In genomic region chr20:47453167-47453782, GRCh38 we compare ENCODE assay signal across 9 cellular contexts. TPM values are rescaled to one million over a fixed set of nuclear protein-coding genes. Genes with fewer than 3 reads are reported as not detected.
A peak's percentile ranks its signal among the peaks of the same experiment; 100 is the strongest.
DNase-seq lines count a peak whose midpoint lies in the region; ATAC-seq and FAIRE-seq lines count a peak whose summit lies in the region.
"Had no signal": no experiment of that assay in that cellular context is flagged by ENCODE, and none has a peak within 500 bp of the region (broad histone marks: within the 10 kb centered on the region; RNA-seq: fewer than 3 reads in every experiment).

No MANE protein-coding gene starts in this region.

- peak; percentile 97 for FAIRE-seq in GM19239 (lab: Jason Lieb, UNC)

- H3K27me3 Mint-ChIP-seq in immature natural killer cell (ENCODE audit: low read depth in 3 of 3) = peaks cover 0 to 4% (median 3%) of the 10 kb centered on the region in 3 donors
- no peaks in the 10 kb centered on the region for H3K27me3 Mint-ChIP-seq in T-helper 17 cell

- H3K36me3 Mint-ChIP-seq in immature natural killer cell (no peaks in the 10 kb centered on the region), T-helper 17 cell (ENCODE audit: low read depth) (no peaks in the 10 kb centered on the region)

- H3K9me3 Mint-ChIP-seq in immature natural killer cell = no peaks in the 10 kb centered on the region

- H3K4me3 Mint-ChIP-seq in immature natural killer cell (peak overlapping the region in 1 of 5 donors; percentile 22), T-helper 17 cell (no peak overlapping the region)

- ATAC-seq in HG03378 (IDR thresholded peaks at IDR 0.05; ENCODE audit: unreplicated experiment) = peak; percentile 89
- ATAC-seq in T-helper 17 cell = no peak

- DNase-seq in AG08396 (ENCODE audit: low spot score) (peak; percentile 56), GM19239 (ENCODE audit: insufficient read length, low spot score) (peak; percentile 65), immature natural killer cell (no peak), T-helper 17 cell (no peak), NCI-H69 (lab: John Stamatoyannopoulos, UW) (no peak), NCI-H1694 (lab: John Stamatoyannopoulos, UW) (no peak)
- peak; percentile 41 for DNase-seq in activated CD4-positive, CD25-positive, alpha-beta regulatory T cell treated with anti-CD3 and anti-CD28 coated beads, Interleukin-2, amount 50 U/mL, for 72 hours
- DNase-seq: lower lobe of right lung had no signal

- H3K9me3 ChIP-seq in T-helper 17 cell (ENCODE audit: control insufficient read depth, low read length, poor library complexity, severe bottlenecking) = no peaks in the 10 kb centered on the region
- H3K9me3 ChIP-seq: lower lobe of right lung had no signal

- H3K4me1 Mint-ChIP-seq in immature natural killer cell = peaks cover 6 to 12% of the 10 kb centered on the region in 2 donors
- peaks cover 5% of the 10 kb centered on the region for H3K4me1 Mint-ChIP-seq in T-helper 17 cell

- H3K27ac Mint-ChIP-seq in immature natural killer cell = peak overlapping the region in 4 of 6 donors; percentile 3 to 62 (median 50)
- no peak overlapping the region for H3K27ac Mint-ChIP-seq in T-helper 17 cell

RNA-seq across cellular contexts. Expression of gene NCOA3, which starts 48.4 kb away (rescaled TPM):
- polyA plus RNA-seq in immature natural killer cell = 10 to 100 TPM in 1 of 3 donors, 1 to 10 TPM in 2; 2.9 to 19.1 (median 5.7) TPM
- 10 to 100 TPM; 55.4 to 58.2 TPM for total RNA-seq in T-helper 17 cell

Comparison
In these comparisons a context has a peak if more than half of its experiments do, and no peak if none do; other contexts are left out.
1. DNase-seq: peak in AG08396 (single experiment), GM19239 (single experiment) and activated CD4-positive, CD25-positive, alpha-beta regulatory T cell treated with anti-CD3 and anti-CD28 coated beads, Interleukin-2, amount 50 U/mL, for 72 hours (single experiment); none in immature natural killer cell (0 of 3), T-helper 17 cell (0 of 3), NCI-H69 (single experiment) and NCI-H1694 (single experiment).